Comparison of ENCODE assay signal across 7 cellular contexts in genomic region chr19:11356074-11356397, GRCh38. TPM values are rescaled to one million over a fixed set of nuclear protein-coding genes. Genes with fewer than 3 reads are reported as not detected.
DNase-seq lines count a peak whose midpoint lies in the region; TF ChIP-seq lines count a peak whose summit lies in the region.

No MANE protein-coding gene starts in this region.

- TF ChIP-seq CTCF in HL-60 (IDR thresholded peaks at IDR 0.05; ENCODE audit: insufficient read depth, low read length): no peak
- TF ChIP-seq CTCF in spleen (IDR thresholded peaks at IDR 0.05 in 8 of 11, conservative IDR thresholded peaks at IDR 0.05 in 3 of 11): no peak

- H3K4me3 ChIP-seq in HL-60 (replicated peaks; ENCODE audit: insufficient read depth, low read length): peak overlapping the region; percentile 55
- peak overlapping the region; percentile 36 for H3K4me3 ChIP-seq in iPS-18c (ENCODE audit: insufficient read depth, low read depth, low read length)
- H3K4me3 ChIP-seq in spleen: peak overlapping the region; percentile 34 to 76 (median 51)

- H3K27me3 Mint-ChIP-seq in activated T-helper 1 cell treated with anti-CD3 and anti-CD28 coated beads, Interleukin-12 subunit alpha, Interleukin-12 subunit beta, Interleukin-2, Interleukin-4 antibody, amounts not matched to agents 30 ng/mL and 10 ng/mL and 1 ng/mL, durations not matched to agents 14 hours and 24 hours and 36 hours (ENCODE audit: insufficient read depth): peaks cover 15% of the 10 kb centered on the region

- H3K4me3 Mint-ChIP-seq in activated T-helper 1 cell treated with anti-CD3 and anti-CD28 coated beads, Interleukin-12 subunit alpha, Interleukin-12 subunit beta, Interleukin-2, Interleukin-4 antibody, amounts not matched to agents 30 ng/mL and 10 ng/mL and 1 ng/mL, durations not matched to agents 14 hours and 24 hours and 36 hours: peak overlapping the region; percentile 67

- peaks cover 0 to 39% (median 14%) of the 10 kb centered on the region in 6 donors for H3K4me1 ChIP-seq in spleen

- 81 to 89% (median 86%) methylated on average over 6 of the region's 6 CpGs for WGBS in spleen, 5 donors

- intact Hi-C loops in activated T-helper 1 cell treated with anti-CD3 and anti-CD28 coated beads, Interleukin-12 subunit alpha, Interleukin-12 subunit beta, Interleukin-2, Interleukin-4 antibody, amounts not matched to agents 30 ng/mL and 10 ng/mL and 1 ng/mL, durations not matched to agents 14 hours and 24 hours and 36 hours (cut with micrococcal nuclease): no loop called here
- intact Hi-C loops in spleen (cut with DNase I; ENCODE audit: low total_unique reads): no loop called here

- no peak overlapping the region for H3K27ac Mint-ChIP-seq in activated T-helper 1 cell treated with anti-CD3 and anti-CD28 coated beads, Interleukin-12 subunit alpha, Interleukin-12 subunit beta, Interleukin-2, Interleukin-4 antibody, amounts not matched to agents 30 ng/mL and 10 ng/mL and 1 ng/mL, durations not matched to agents 14 hours and 24 hours and 36 hours

- TF ChIP-seq POLR2A in spleen (IDR thresholded peaks at IDR 0.05): no peak

- H3K27ac ChIP-seq in HL-60 (replicated peaks): no peak overlapping the region
- H3K27ac ChIP-seq in spleen: peak overlapping the region in 3 of 8 donors; percentile 79 to 92 (median 84)

- no peaks in the 10 kb centered on the region for H3K27me3 ChIP-seq in HL-60 (ENCODE audit: insufficient read depth, poor library complexity, severe bottlenecking)
- H3K27me3 ChIP-seq in spleen (replicated peaks in 1 of 7): peaks cover 0 to 9% (median 0%) of the 10 kb centered on the region in 7 donors

- H3K9me3 ChIP-seq in iPS-18c (ENCODE audit: control insufficient read depth, insufficient read depth, low read length): no peaks in the 10 kb centered on the region
- H3K9me3 ChIP-seq in spleen: no peaks in the 10 kb centered on the region

- DNase-seq in HL-60 (ENCODE audit: low read depth in 1 of 2, low spot score in 1 of 2) (no peak), spleen (no peak), mesenteric fat pad (ENCODE audit: low spot score) (no peak), NCI-H1930 (lab: John Stamatoyannopoulos, UW) (no peak), cerebellar cortex (ENCODE audit: low spot score) (no peak)
- no peak for DNase-seq in activated T-helper 1 cell treated with anti-CD3 and anti-CD28 coated beads, Interleukin-12 subunit alpha, Interleukin-12 subunit beta, Interleukin-2, Interleukin-4 antibody, amounts not matched to agents 30 ng/mL and 10 ng/mL and 1 ng/mL, durations not matched to agents 14 hours and 24 hours and 36 hours (ENCODE audit: low spot score)

- H3K36me3 ChIP-seq in spleen: peaks cover 0 to 38% (median 0%) of the 10 kb centered on the region in 6 donors

- no peaks in the 10 kb centered on the region for H3K9me3 Mint-ChIP-seq in activated T-helper 1 cell treated with anti-CD3 and anti-CD28 coated beads, Interleukin-12 subunit alpha, Interleukin-12 subunit beta, Interleukin-2, Interleukin-4 antibody, amounts not matched to agents 30 ng/mL and 10 ng/mL and 1 ng/mL, durations not matched to agents 14 hours and 24 hours and 36 hours

- H3K36me3 Mint-ChIP-seq in activated T-helper 1 cell treated with anti-CD3 and anti-CD28 coated beads, Interleukin-12 subunit alpha, Interleukin-12 subunit beta, Interleukin-2, Interleukin-4 antibody, amounts not matched to agents 30 ng/mL and 10 ng/mL and 1 ng/mL, durations not matched to agents 14 hours and 24 hours and 36 hours (ENCODE audit: low read depth): no peaks in the 10 kb centered on the region

- peaks cover 11% of the 10 kb centered on the region for H3K4me1 Mint-ChIP-seq in activated T-helper 1 cell treated with anti-CD3 and anti-CD28 coated beads, Interleukin-12 subunit alpha, Interleukin-12 subunit beta, Interleukin-2, Interleukin-4 antibody, amounts not matched to agents 30 ng/mL and 10 ng/mL and 1 ng/mL, durations not matched to agents 14 hours and 24 hours and 36 hours (ENCODE audit: low read depth)

RNA-seq across cellular contexts. Expression of gene PLPPR2, which starts 0.8 kb away (rescaled TPM):
- total RNA-seq in activated T-helper 1 cell treated with anti-CD3 and anti-CD28 coated beads, Interleukin-12 subunit alpha, Interleukin-12 subunit beta, Interleukin-2, Interleukin-4 antibody, amounts not matched to agents 30 ng/mL and 10 ng/mL and 1 ng/mL, durations not matched to agents 14 hours and 24 hours and 36 hours: 2.0 TPM in 2 replicates
- total RNA-seq in spleen (10 to 100 TPM; 19.0 to 41.0 (median 26.6) TPM), mesenteric fat pad (26.0 TPM)
- 10 to 100 TPM in 1 of 3 donors, 1 to 10 TPM in 2; 4.2 to 10.8 (median 8.5) TPM for polyA plus RNA-seq in spleen

RNA-seq across cellular contexts. Expression of gene CCDC159, which starts 9.7 kb away (rescaled TPM):
- 10.7 and 14.4 TPM in 2 replicates for total RNA-seq in activated T-helper 1 cell treated with anti-CD3 and anti-CD28 coated beads, Interleukin-12 subunit alpha, Interleukin-12 subunit beta, Interleukin-2, Interleukin-4 antibody, amounts not matched to agents 30 ng/mL and 10 ng/mL and 1 ng/mL, durations not matched to agents 14 hours and 24 hours and 36 hours
- total RNA-seq in spleen (10 to 100 TPM; 40.1 to 57.5 (median 51.3) TPM), mesenteric fat pad (16.4 TPM)
- 10 to 100 TPM; 34.7 to 83.7 (median 73.9) TPM for polyA plus RNA-seq in spleen

RNA-seq across cellular contexts. Expression of gene TMEM205, which starts 10.0 kb away (rescaled TPM):
- 26.6 and 31.2 TPM in 2 replicates for total RNA-seq in activated T-helper 1 cell treated with anti-CD3 and anti-CD28 coated beads, Interleukin-12 subunit alpha, Interleukin-12 subunit beta, Interleukin-2, Interleukin-4 antibody, amounts not matched to agents 30 ng/mL and 10 ng/mL and 1 ng/mL, durations not matched to agents 14 hours and 24 hours and 36 hours
- total RNA-seq in spleen: 100 to 1,000 TPM in 3 of 7 donors, 10 to 100 TPM in 4; 44.1 to 143 (median 54.2) TPM
- 10 to 100 TPM; 65.8 to 82.0 (median 73.4) TPM for polyA plus RNA-seq in spleen
- 54.3 TPM for total RNA-seq in mesenteric fat pad

RNA-seq across cellular contexts. Expression of gene RAB3D, which starts 16.6 kb away (rescaled TPM):
- total RNA-seq in activated T-helper 1 cell treated with anti-CD3 and anti-CD28 coated beads, Interleukin-12 subunit alpha, Interleukin-12 subunit beta, Interleukin-2, Interleukin-4 antibody, amounts not matched to agents 30 ng/mL and 10 ng/mL and 1 ng/mL, durations not matched to agents 14 hours and 24 hours and 36 hours: 5.9 and 6.9 TPM in 2 replicates
- total RNA-seq in spleen (10 to 100 TPM; 26.7 to 51.3 (median 43.5) TPM), mesenteric fat pad (21.7 TPM)
- 1 to 10 TPM; 2.5 to 6.4 (median 3.3) TPM for polyA plus RNA-seq in spleen

RNA-seq across cellular contexts. Expression of gene SWSAP1, which starts 18.4 kb away (rescaled TPM):
- total RNA-seq in activated T-helper 1 cell treated with anti-CD3 and anti-CD28 coated beads, Interleukin-12 subunit alpha, Interleukin-12 subunit beta, Interleukin-2, Interleukin-4 antibody, amounts not matched to agents 30 ng/mL and 10 ng/mL and 1 ng/mL, durations not matched to agents 14 hours and 24 hours and 36 hours: 3.2 and 3.9 TPM in 2 replicates
- total RNA-seq in spleen (1 to 10 TPM; 2.7 to 6.0 (median 4.0) TPM), mesenteric fat pad (1.2 TPM)
- 1 to 10 TPM; 7.0 to 9.3 (median 8.3) TPM for polyA plus RNA-seq in spleen
